In genomic region chr4:73665924-73666323, GRCh38 we compare ENCODE assay signal across 1 cellular context.
A peak's percentile ranks its signal among the peaks of the same experiment; 100 is the strongest.
TF ChIP-seq lines count a peak whose summit lies in the region.

No MANE protein-coding gene starts in this region.

TF ChIP-seq in K562, 482 proteins besides CTCF, POLR2A, EP300 and RAD21 (continued from another document):
- TF ChIP-seq ZBTB33 (CRISPR knock-in tag; IDR thresholded peaks at IDR 0.05) (peak; percentile 100), CC2D1A (IDR thresholded peaks at IDR 0.05) (peak; percentile 32; the same call in 1 of the 2 replicates)
